In the genomic region with DNA sequence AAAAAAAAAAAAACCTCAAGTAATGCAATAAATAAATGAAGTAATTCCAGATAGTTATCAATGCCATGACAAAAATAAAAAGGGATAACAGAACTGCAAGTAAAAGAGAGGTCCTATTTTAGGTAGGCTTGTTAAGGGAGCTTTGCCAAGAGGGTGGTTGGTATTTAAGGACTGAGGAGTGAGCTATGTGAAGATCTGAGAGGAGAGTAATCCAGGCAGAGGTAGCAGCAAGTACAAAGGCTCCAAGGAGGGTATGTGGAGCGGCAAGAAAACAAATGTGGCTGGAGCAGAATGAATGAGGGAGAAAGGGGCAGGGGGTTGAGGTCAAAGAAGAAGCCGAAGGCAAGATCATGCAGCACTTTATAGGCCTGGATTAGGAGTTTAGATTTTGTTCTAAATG, we compare ENCODE assay signal across 15 cellular contexts.
"Had no signal": no experiment of that assay in that cellular context is flagged by ENCODE, and none has a peak within 500 bp of the region (broad histone marks: within the 10 kb centered on the region; RNA-seq: fewer than 3 reads in every experiment).

No MANE protein-coding gene starts in this region.

- H3K36me3 ChIP-seq: tibial artery had no signal

- H3K27me3 ChIP-seq: tibial artery had no signal

- H3K27ac ChIP-seq: tibial artery, VCaP had no signal

- H3K4me1 ChIP-seq: tibial artery had no signal

- H3K9me3 ChIP-seq: tibial artery had no signal

- ATAC-seq: activated CD8-positive, alpha-beta T cell treated with anti-CD3 and anti-CD28 coated beads, Interleukin-2, amount 10 ng/mL, durations not matched to agents 7 days and 5 days; activated naive CD8-positive, alpha-beta T cell treated with anti-CD3 and anti-CD28 coated beads, Interleukin-2, amount 50 U/mL, for 24 hours; stimulated activated naive CD8-positive, alpha-beta T cell treated with anti-CD3 and anti-CD28 coated beads, Interleukin-15, Interleukin-2, amounts not matched to agents 100 U/mL and 50 U/mL, for 24 hours had no signal

- H3K4me3 ChIP-seq: tibial artery had no signal

- DNase-seq: activated CD4-positive, alpha-beta T cell treated with anti-CD3 and anti-CD28 coated beads, Interleukin-2, amount 10 ng/mL, durations not matched to agents 7 days and 5 days; activated CD4-positive, CD25-positive, alpha-beta regulatory T cell treated with anti-CD3 and anti-CD28 coated beads, Interleukin-2, amount 50 U/mL, for 72 hours; activated CD8-positive, alpha-beta T cell treated with anti-CD3 and anti-CD28 coated beads, Interleukin-2, amount 10 ng/mL, durations not matched to agents 7 days and 5 days; activated gamma-delta T cell; activated naive CD4-positive, alpha-beta T cell treated with anti-CD3 and anti-CD28 coated beads, Interleukin-2, amount 50 U/mL, for 16 hours; activated naive CD8-positive, alpha-beta T cell treated with anti-CD3 and anti-CD28 coated beads, Interleukin-2, amount 50 U/mL, for 24 hours; effector CD4-positive, alpha-beta T cell; erythroblast; foreskin fibroblast; midbrain; stimulated activated CD4-positive, alpha-beta T cell treated with anti-CD3 and anti-CD28 coated beads, Interleukin-12 subunit alpha, Interleukin-12 subunit beta, amount 100 ng/mL, for 4 hours; stimulated activated CD4-positive, alpha-beta T cell treated with anti-CD3 and anti-CD28 coated beads, Interleukin-4, amount 100 ng/mL, for 4 hours; stimulated activated naive CD8-positive, alpha-beta T cell treated with anti-CD3 and anti-CD28 coated beads, Interleukin-15, Interleukin-2, amounts not matched to agents 100 U/mL and 50 U/mL, for 24 hours; tibial artery had no signal
